ENCODE assay signal across 1 cellular context in the genomic region with DNA sequence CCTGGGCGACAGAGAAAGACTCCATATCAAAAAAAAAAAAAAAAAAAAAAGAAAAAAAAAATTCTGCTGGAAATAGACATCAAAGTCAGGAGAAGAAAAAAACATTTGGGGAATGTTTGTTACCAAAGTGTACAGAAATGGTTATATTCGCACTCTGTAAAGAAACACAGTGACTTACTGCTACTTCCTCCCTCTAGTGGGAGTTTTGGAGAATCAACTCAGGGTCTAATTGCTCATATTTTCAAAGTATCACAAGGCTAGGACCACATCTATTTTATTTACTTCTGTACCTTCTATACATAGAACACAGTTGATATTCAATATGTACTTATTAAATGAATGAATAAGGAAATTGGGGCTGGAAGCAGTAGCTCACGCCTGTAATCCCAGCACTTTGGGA.
TF ChIP-seq lines count a peak whose summit lies in the region.

No MANE protein-coding gene starts in this region.

TF ChIP-seq in HepG2, 621 proteins besides CTCF, POLR2A, EP300 and RAD21:
- peak; percentile 57; the same call in 1 of the 2 replicates for TF ChIP-seq SMC3 (IDR thresholded peaks at IDR 0.05; ENCODE audit: low read length)
- TF ChIP-seq, protein P1, sequence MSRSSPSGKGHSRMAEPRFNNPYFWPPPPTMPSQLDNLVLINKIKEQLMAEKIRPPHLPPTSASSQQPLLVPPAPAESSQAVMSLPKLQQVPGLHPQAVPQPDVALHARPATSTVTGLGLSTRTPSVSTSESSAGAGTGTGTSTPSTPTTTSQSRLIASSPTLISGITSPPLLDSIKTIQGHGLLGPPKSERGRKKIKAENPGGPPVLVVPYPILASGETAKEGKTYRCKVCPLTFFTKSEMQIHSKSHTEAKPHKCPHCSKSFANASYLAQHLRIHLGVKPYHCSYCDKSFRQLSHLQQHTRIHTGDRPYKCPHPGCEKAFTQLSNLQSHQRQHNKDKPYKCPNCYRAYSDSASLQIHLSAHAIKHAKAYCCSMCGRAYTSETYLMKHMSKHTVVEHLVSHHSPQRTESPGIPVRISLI (CRISPR knock-in tag; IDR thresholded peaks at IDR 0.05; ENCODE audit: borderline replicate concordance) = no peak
- TF ChIP-seq STAG1 (CRISPR knock-in tag; IDR thresholded peaks at IDR 0.05) = peak; percentile 64
- TF ChIP-seq MIXL1 (CRISPR knock-in tag; IDR thresholded peaks at IDR 0.05) = 0 out of 2 replicates have a peak, but pooled peaks have one; percentile 29
TF ChIP-seq in HepG2: peak in this region for 3.
